Comparison of ENCODE assay signal across 8 cellular contexts in the genomic region with DNA sequence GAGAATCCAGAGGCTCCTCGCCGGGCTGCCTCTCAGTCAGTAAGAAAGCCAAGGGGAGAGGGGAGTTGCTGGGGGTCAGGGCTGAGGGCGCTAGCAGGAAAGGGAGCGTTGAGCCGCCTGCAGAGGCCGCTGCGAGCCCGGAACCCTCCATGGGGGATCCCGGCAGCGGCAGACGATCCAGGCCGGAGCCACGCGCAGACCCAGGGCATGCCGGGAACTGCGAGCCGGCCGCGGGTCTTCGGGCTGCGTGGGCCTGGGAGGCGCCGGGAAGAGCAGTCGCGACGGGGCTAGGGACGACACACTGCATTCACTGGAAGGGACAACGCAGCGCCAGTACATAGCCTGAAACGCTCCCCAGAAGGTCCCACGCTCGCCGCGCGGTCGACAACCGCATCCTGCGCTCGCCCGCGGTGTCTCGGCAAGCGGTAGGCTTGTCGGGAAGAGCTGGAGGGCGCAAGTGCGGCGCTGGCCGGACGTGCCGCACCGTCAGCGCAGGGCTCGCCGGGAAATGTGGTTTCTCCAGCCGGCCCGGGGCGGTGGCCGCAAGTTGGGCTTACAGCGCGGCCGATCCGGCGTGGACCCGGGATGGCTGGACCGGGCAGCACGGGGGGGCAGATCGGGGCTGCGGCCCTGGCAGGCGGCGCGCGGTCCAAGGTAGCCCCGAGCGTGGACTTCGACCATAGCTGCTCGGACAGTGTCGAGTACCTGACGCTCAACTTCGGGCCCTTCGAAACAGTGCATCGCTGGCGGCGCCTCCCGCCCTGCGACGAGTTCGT. TPM values are rescaled to one million over a fixed set of nuclear protein-coding genes. Genes with fewer than 3 reads are reported as not detected.
A peak's percentile ranks its signal among the peaks of the same experiment; 100 is the strongest.
DNase-seq lines count a peak whose midpoint lies in the region; ATAC-seq and TF ChIP-seq lines count a peak whose summit lies in the region.

TSS of gene LZTR1 (plus strand) at position 511 of the 776 bp plus-strand sequence. CDS start at position 586, 75 bp downstream.

- TF ChIP-seq EP300 in Ishikawa (IDR thresholded peaks at IDR 0.05; ENCODE audit: borderline replicate concordance), result peak; percentile 23; the same call in 1 of the 2 replicates

- H3K4me1 ChIP-seq in SJSA1 (replicated peaks) (peaks cover 24% of the 10 kb centered on the region), foreskin keratinocyte (no peaks in the 10 kb centered on the region), neuron (ENCODE audit: insufficient read depth, low read length) (peaks cover 11% of the 10 kb centered on the region)

- H3K27me3 ChIP-seq in SJSA1 (replicated peaks) (no peaks in the 10 kb centered on the region), foreskin keratinocyte (no peaks in the 10 kb centered on the region), neuron (ENCODE audit: insufficient read depth, low read length) (no peaks in the 10 kb centered on the region)

- TF ChIP-seq CTCF in foreskin keratinocyte (conservative IDR thresholded peaks at IDR 0.05), result peak; percentile 74

- ATAC-seq in GM21529 (IDR thresholded peaks at IDR 0.05; ENCODE audit: unreplicated experiment) (peak; percentile 71), foreskin keratinocyte (peak; percentile 65)

- H3K27ac ChIP-seq in SJSA1 (peak within 1 kb of the TSS; percentile 64), foreskin keratinocyte (peak within 1 kb of the TSS; percentile 84)

- H3K36me3 ChIP-seq in SJSA1, result peaks cover 22% of the 10 kb centered on the region
- peaks cover 18% of the 10 kb centered on the region for H3K36me3 ChIP-seq in neuron (ENCODE audit: insufficient read depth, low read length)

- peak within 1 kb of the TSS; percentile 91 for H3K4me3 ChIP-seq in SJSA1
- peak within 1 kb of the TSS; percentile 86 for H3K4me3 ChIP-seq in neuron (ENCODE audit: low read length)

- peak within 1 kb of the TSS; percentile 81 for H2AFZ ChIP-seq in neuron (ENCODE audit: low read depth, low read length)

- H3K9me3 ChIP-seq in SJSA1 (replicated peaks) (peaks cover 10% of the 10 kb centered on the region; the same call in 1 of the 2 replicates), neuron (ENCODE audit: low read length) (no peaks in the 10 kb centered on the region)

- 0 out of 2 replicates have a peak, but pooled peaks have one; percentile 18 for TF ChIP-seq RAD21 in Ishikawa (IDR thresholded peaks at IDR 0.05; ENCODE audit: low read depth)

- DNase-seq in EH (ENCODE audit: low read depth) (peak; percentile 85), SJSA1 (ENCODE audit: low read depth in 1 of 2, low spot score in 2 of 2) (peak; percentile 81 to 90), foreskin keratinocyte (peak; percentile 57 to 78), superior temporal gyrus (ENCODE audit: extremely low spot score) (peak; percentile 90)
- DNase-seq in activated naive CD4-positive, alpha-beta T cell (lab: John Stamatoyannopoulos, UW), result peak; percentile 38 to 62 (median 52)

TF ChIP-seq in Ishikawa, 13 proteins besides CTCF, POLR2A, EP300 and RAD21:
- TF ChIP-seq EGR1 (IDR thresholded peaks at IDR 0.05) (peak; percentile 43; the same call in 1 of the 2 replicates), CREB1 (IDR thresholded peaks at IDR 0.05; ENCODE audit: low read depth) (no peak), CEBPB (IDR thresholded peaks at IDR 0.05) (no peak), REST (IDR thresholded peaks at IDR 0.05; ENCODE audit: low read depth) (no peak), FOXM1 (IDR thresholded peaks at IDR 0.05; ENCODE audit: borderline replicate concordance, low read depth) (no peak; the same call in 1 of the 2 replicates), ZBTB7A (IDR thresholded peaks at IDR 0.05; ENCODE audit: low read depth) (no peak; the same call in 1 of the 2 replicates), TEAD4 (IDR thresholded peaks at IDR 0.05) (no peak), YY1 (IDR thresholded peaks at IDR 0.05; ENCODE audit: low read depth) (peak; percentile 42; the same call in 1 of the 2 replicates), USF1 (IDR thresholded peaks at IDR 0.05) (no peak), NFIC (IDR thresholded peaks at IDR 0.05) (no peak), TCF12 (IDR thresholded peaks at IDR 0.05; ENCODE audit: low read depth) (peak; percentile 72), TAF1 (IDR thresholded peaks at IDR 0.05; ENCODE audit: low read depth) (peak; percentile 95)
- TF ChIP-seq, protein P1, sequence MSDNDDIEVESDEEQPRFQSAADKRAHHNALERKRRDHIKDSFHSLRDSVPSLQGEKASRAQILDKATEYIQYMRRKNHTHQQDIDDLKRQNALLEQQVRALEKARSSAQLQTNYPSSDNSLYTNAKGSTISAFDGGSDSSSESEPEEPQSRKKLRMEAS (IDR thresholded peaks at IDR 0.05), result peak; percentile 89

RNA-seq across cellular contexts. Expression of gene LZTR1, which starts in this region (rescaled TPM):
- 15.9 and 21.9 TPM in 2 replicates for total RNA-seq in SJSA1 (2014; rRNA removed; shearing (Covaris generic))
- 37.8 and 39.9 TPM in 2 replicates for total RNA-seq in foreskin keratinocyte
- polyA plus RNA-seq in foreskin keratinocyte, result 25.2 and 26.2 TPM in 2 replicates

Comparison
In these comparisons a context has a peak if more than half of its experiments do, and no peak if none do; other contexts are left out.
1. Peak in every context shown above with its lines: DNase-seq, ATAC-seq, H3K4me3 ChIP-seq and H3K27ac ChIP-seq.